Comparison of ENCODE assay signal across 8 cellular contexts in genomic region chr5:15245913-15246312, GRCh38.
"Had no signal": no experiment of that assay in that cellular context is flagged by ENCODE, and none has a peak within 500 bp of the region (broad histone marks: within the 10 kb centered on the region; RNA-seq: fewer than 3 reads in every experiment).

No MANE protein-coding gene starts in this region.

- H3K4me1 ChIP-seq: HAP-1 had no signal

- H3K27ac ChIP-seq: GM23248 had no signal

- H3K4me3 ChIP-seq: GM23248, GM23338, HAP-1 had no signal

- H3K36me3 ChIP-seq: HAP-1 had no signal

- DNase-seq: GM23248, GOT3, H7, H9, HCEC 1CT, HFFc6 had no signal

- H3K9me3 ChIP-seq: HAP-1 had no signal
